2 cellular contexts compared by ENCODE assay signal in the genomic region with DNA sequence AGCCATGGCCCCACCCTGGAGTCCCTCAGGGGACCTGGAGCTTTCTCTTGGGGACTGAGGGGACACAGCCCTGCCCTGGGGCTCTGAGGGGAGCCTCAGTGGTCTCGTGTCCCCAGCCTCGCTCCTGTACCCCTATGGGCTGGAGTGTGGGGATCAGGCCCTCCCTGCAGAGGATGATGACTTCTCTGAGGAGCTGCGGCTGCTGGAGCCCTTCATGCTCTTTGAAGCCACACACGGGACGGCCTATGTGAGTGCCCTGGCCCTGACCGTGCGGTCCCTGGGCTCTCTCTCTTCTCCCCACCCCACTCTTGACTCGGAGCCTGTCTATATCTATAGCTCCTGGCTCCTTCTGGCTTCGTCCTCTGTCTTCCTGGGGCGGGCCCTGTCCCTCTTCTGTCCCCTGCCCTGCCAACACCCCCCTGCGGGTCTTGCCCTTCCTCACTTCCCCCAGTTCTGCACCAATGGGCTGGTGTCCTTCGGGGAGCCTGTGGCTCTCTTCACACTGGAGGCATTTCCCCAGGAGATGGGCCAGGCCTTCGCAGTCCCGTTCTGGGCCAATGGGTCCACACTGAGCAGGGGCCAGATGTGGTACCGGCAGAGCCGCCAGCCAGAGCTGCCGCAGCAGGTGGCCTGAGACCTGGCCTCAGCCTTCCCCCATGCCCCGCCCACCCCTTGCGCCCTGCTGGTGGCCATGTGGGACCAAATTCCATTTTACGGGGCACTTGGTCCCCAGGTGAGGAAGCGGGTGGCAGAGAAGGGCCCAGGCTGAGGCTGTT.
TF ChIP-seq lines count a peak whose summit lies in the region.

No MANE protein-coding gene starts in this region.

TF ChIP-seq in GM23338, 12 proteins besides CTCF, POLR2A, EP300 and RAD21 (continues in another document):
- TF ChIP-seq, protein P1, sequence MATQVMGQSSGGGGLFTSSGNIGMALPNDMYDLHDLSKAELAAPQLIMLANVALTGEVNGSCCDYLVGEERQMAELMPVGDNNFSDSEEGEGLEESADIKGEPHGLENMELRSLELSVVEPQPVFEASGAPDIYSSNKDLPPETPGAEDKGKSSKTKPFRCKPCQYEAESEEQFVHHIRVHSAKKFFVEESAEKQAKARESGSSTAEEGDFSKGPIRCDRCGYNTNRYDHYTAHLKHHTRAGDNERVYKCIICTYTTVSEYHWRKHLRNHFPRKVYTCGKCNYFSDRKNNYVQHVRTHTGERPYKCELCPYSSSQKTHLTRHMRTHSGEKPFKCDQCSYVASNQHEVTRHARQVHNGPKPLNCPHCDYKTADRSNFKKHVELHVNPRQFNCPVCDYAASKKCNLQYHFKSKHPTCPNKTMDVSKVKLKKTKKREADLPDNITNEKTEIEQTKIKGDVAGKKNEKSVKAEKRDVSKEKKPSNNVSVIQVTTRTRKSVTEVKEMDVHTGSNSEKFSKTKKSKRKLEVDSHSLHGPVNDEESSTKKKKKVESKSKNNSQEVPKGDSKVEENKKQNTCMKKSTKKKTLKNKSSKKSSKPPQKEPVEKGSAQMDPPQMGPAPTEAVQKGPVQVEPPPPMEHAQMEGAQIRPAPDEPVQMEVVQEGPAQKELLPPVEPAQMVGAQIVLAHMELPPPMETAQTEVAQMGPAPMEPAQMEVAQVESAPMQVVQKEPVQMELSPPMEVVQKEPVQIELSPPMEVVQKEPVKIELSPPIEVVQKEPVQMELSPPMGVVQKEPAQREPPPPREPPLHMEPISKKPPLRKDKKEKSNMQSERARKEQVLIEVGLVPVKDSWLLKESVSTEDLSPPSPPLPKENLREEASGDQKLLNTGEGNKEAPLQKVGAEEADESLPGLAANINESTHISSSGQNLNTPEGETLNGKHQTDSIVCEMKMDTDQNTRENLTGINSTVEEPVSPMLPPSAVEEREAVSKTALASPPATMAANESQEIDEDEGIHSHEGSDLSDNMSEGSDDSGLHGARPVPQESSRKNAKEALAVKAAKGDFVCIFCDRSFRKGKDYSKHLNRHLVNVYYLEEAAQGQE (IDR thresholded peaks at IDR 0.05; ENCODE audit: unreplicated experiment) = no peak
- no peak for TF ChIP-seq CREB1 (CRISPR knock-in tag; IDR thresholded peaks at IDR 0.05; ENCODE audit: low read depth)
- no peak for TF ChIP-seq STAT1 (IDR thresholded peaks at IDR 0.05; ENCODE audit: unreplicated experiment)
- no peak for TF ChIP-seq ZNF331 (CRISPR knock-in tag; IDR thresholded peaks at IDR 0.05; ENCODE audit: low read depth)
- no peak for TF ChIP-seq JUNB (IDR thresholded peaks at IDR 0.05; ENCODE audit: unreplicated experiment)
- no peak for TF ChIP-seq POLR2AphosphoS5 (IDR thresholded peaks at IDR 0.05; ENCODE audit: low read depth)
- TF ChIP-seq ZNF114 (CRISPR knock-in tag; IDR thresholded peaks at IDR 0.05) = no peak
- TF ChIP-seq, protein P2, sequence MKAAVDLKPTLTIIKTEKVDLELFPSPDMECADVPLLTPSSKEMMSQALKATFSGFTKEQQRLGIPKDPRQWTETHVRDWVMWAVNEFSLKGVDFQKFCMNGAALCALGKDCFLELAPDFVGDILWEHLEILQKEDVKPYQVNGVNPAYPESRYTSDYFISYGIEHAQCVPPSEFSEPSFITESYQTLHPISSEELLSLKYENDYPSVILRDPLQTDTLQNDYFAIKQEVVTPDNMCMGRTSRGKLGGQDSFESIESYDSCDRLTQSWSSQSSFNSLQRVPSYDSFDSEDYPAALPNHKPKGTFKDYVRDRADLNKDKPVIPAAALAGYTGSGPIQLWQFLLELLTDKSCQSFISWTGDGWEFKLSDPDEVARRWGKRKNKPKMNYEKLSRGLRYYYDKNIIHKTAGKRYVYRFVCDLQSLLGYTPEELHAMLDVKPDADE (IDR thresholded peaks at IDR 0.05) = no peak

TF ChIP-seq in HepG2, 621 proteins besides CTCF, POLR2A, EP300 and RAD21 (continues in another document):
- TF ChIP-seq, protein P3, sequence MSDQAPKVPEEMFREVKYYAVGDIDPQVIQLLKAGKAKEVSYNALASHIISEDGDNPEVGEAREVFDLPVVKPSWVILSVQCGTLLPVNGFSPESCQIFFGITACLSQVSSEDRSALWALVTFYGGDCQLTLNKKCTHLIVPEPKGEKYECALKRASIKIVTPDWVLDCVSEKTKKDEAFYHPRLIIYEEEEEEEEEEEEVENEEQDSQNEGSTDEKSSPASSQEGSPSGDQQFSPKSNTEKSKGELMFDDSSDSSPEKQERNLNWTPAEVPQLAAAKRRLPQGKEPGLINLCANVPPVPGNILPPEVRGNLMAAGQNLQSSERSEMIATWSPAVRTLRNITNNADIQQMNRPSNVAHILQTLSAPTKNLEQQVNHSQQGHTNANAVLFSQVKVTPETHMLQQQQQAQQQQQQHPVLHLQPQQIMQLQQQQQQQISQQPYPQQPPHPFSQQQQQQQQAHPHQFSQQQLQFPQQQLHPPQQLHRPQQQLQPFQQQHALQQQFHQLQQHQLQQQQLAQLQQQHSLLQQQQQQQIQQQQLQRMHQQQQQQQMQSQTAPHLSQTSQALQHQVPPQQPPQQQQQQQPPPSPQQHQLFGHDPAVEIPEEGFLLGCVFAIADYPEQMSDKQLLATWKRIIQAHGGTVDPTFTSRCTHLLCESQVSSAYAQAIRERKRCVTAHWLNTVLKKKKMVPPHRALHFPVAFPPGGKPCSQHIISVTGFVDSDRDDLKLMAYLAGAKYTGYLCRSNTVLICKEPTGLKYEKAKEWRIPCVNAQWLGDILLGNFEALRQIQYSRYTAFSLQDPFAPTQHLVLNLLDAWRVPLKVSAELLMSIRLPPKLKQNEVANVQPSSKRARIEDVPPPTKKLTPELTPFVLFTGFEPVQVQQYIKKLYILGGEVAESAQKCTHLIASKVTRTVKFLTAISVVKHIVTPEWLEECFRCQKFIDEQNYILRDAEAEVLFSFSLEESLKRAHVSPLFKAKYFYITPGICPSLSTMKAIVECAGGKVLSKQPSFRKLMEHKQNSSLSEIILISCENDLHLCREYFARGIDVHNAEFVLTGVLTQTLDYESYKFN (CRISPR knock-in tag; conservative IDR thresholded peaks at IDR 0.05) = no peak
- TF ChIP-seq, protein P4, sequence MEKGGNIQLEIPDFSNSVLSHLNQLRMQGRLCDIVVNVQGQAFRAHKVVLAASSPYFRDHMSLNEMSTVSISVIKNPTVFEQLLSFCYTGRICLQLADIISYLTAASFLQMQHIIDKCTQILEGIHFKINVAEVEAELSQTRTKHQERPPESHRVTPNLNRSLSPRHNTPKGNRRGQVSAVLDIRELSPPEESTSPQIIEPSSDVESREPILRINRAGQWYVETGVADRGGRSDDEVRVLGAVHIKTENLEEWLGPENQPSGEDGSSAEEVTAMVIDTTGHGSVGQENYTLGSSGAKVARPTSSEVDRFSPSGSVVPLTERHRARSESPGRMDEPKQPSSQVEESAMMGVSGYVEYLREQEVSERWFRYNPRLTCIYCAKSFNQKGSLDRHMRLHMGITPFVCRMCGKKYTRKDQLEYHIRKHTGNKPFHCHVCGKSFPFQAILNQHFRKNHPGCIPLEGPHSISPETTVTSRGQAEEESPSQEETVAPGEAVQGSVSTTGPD (CRISPR knock-in tag; IDR thresholded peaks at IDR 0.05) = no peak
- TF ChIP-seq, protein P5, sequence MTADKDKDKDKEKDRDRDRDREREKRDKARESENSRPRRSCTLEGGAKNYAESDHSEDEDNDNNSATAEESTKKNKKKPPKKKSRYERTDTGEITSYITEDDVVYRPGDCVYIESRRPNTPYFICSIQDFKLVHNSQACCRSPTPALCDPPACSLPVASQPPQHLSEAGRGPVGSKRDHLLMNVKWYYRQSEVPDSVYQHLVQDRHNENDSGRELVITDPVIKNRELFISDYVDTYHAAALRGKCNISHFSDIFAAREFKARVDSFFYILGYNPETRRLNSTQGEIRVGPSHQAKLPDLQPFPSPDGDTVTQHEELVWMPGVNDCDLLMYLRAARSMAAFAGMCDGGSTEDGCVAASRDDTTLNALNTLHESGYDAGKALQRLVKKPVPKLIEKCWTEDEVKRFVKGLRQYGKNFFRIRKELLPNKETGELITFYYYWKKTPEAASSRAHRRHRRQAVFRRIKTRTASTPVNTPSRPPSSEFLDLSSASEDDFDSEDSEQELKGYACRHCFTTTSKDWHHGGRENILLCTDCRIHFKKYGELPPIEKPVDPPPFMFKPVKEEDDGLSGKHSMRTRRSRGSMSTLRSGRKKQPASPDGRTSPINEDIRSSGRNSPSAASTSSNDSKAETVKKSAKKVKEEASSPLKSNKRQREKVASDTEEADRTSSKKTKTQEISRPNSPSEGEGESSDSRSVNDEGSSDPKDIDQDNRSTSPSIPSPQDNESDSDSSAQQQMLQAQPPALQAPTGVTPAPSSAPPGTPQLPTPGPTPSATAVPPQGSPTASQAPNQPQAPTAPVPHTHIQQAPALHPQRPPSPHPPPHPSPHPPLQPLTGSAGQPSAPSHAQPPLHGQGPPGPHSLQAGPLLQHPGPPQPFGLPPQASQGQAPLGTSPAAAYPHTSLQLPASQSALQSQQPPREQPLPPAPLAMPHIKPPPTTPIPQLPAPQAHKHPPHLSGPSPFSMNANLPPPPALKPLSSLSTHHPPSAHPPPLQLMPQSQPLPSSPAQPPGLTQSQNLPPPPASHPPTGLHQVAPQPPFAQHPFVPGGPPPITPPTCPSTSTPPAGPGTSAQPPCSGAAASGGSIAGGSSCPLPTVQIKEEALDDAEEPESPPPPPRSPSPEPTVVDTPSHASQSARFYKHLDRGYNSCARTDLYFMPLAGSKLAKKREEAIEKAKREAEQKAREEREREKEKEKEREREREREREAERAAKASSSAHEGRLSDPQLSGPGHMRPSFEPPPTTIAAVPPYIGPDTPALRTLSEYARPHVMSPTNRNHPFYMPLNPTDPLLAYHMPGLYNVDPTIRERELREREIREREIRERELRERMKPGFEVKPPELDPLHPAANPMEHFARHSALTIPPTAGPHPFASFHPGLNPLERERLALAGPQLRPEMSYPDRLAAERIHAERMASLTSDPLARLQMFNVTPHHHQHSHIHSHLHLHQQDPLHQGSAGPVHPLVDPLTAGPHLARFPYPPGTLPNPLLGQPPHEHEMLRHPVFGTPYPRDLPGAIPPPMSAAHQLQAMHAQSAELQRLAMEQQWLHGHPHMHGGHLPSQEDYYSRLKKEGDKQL (CRISPR knock-in tag; IDR thresholded peaks at IDR 0.05; ENCODE audit: low read depth) = no peak
- TF ChIP-seq, protein P6, sequence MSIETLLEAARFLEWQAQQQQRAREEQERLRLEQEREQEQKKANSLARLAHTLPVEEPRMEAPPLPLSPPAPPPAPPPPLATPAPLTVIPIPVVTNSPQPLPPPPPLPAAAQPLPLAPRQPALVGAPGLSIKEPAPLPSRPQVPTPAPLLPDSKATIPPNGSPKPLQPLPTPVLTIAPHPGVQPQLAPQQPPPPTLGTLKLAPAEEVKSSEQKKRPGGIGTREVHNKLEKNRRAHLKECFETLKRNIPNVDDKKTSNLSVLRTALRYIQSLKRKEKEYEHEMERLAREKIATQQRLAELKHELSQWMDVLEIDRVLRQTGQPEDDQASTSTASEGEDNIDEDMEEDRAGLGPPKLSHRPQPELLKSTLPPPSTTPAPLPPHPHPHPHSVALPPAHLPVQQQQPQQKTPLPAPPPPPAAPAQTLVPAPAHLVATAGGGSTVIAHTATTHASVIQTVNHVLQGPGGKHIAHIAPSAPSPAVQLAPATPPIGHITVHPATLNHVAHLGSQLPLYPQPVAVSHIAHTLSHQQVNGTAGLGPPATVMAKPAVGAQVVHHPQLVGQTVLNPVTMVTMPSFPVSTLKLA (IDR thresholded peaks at IDR 0.05) = no peak
- TF ChIP-seq ZNF20 (CRISPR knock-in tag; IDR thresholded peaks at IDR 0.05) (no peak), ZNF75D (CRISPR knock-in tag; IDR thresholded peaks at IDR 0.05; ENCODE audit: borderline replicate concordance) (no peak), ZFP36 (IDR thresholded peaks at IDR 0.05; ENCODE audit: borderline replicate concordance, low read depth, low read length, partially characterized antibody) (no peak), NRL (CRISPR knock-in tag; IDR thresholded peaks at IDR 0.05; ENCODE audit: borderline replicate concordance) (no peak), NONO (IDR thresholded peaks at IDR 0.05) (no peak), NONO (CRISPR knock-in tag; conservative IDR thresholded peaks at IDR 0.05) (no peak), NFE2L1 (CRISPR knock-in tag; IDR thresholded peaks at IDR 0.05; ENCODE audit: borderline replicate concordance) (no peak), KDM1A (CRISPR knock-in tag; IDR thresholded peaks at IDR 0.05) (no peak), KMT2B (CRISPR knock-in tag; IDR thresholded peaks at IDR 0.05) (no peak), ZNF329 (CRISPR knock-in tag; IDR thresholded peaks at IDR 0.05; ENCODE audit: low read depth) (no peak), ZNF790 (CRISPR knock-in tag; IDR thresholded peaks at IDR 0.05; ENCODE audit: borderline replicate concordance) (no peak), SMARCE1 (IDR thresholded peaks at IDR 0.05; ENCODE audit: borderline replicate concordance) (no peak)
- TF ChIP-seq, protein P7, sequence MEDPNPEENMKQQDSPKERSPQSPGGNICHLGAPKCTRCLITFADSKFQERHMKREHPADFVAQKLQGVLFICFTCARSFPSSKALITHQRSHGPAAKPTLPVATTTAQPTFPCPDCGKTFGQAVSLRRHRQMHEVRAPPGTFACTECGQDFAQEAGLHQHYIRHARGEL (CRISPR knock-in tag; IDR thresholded peaks at IDR 0.05) = no peak
- TF ChIP-seq, protein P8, sequence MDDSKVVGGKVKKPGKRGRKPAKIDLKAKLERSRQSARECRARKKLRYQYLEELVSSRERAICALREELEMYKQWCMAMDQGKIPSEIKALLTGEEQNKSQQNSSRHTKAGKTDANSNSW (CRISPR knock-in tag; IDR thresholded peaks at IDR 0.05; ENCODE audit: borderline replicate concordance) = no peak
- TF ChIP-seq, protein P9, sequence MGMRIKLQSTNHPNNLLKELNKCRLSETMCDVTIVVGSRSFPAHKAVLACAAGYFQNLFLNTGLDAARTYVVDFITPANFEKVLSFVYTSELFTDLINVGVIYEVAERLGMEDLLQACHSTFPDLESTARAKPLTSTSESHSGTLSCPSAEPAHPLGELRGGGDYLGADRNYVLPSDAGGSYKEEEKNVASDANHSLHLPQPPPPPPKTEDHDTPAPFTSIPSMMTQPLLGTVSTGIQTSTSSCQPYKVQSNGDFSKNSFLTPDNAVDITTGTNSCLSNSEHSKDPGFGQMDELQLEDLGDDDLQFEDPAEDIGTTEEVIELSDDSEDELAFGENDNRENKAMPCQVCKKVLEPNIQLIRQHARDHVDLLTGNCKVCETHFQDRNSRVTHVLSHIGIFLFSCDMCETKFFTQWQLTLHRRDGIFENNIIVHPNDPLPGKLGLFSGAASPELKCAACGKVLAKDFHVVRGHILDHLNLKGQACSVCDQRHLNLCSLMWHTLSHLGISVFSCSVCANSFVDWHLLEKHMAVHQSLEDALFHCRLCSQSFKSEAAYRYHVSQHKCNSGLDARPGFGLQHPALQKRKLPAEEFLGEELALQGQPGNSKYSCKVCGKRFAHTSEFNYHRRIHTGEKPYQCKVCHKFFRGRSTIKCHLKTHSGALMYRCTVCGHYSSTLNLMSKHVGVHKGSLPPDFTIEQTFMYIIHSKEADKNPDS (CRISPR knock-in tag; IDR thresholded peaks at IDR 0.05) = no peak
- TF ChIP-seq, protein P10, sequence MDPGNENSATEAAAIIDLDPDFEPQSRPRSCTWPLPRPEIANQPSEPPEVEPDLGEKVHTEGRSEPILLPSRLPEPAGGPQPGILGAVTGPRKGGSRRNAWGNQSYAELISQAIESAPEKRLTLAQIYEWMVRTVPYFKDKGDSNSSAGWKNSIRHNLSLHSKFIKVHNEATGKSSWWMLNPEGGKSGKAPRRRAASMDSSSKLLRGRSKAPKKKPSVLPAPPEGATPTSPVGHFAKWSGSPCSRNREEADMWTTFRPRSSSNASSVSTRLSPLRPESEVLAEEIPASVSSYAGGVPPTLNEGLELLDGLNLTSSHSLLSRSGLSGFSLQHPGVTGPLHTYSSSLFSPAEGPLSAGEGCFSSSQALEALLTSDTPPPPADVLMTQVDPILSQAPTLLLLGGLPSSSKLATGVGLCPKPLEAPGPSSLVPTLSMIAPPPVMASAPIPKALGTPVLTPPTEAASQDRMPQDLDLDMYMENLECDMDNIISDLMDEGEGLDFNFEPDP (CRISPR knock-in tag; conservative IDR thresholded peaks at IDR 0.05) = no peak
